Comparison of ENCODE assay signal across 1 cellular context in genomic region chr6:85585741-85586140, GRCh38.
TF ChIP-seq lines count a peak whose summit lies in the region.

No MANE protein-coding gene starts in this region.

TF ChIP-seq in HepG2, 621 proteins besides CTCF, POLR2A, EP300 and RAD21 (continued from another document):
- TF ChIP-seq, protein P1, sequence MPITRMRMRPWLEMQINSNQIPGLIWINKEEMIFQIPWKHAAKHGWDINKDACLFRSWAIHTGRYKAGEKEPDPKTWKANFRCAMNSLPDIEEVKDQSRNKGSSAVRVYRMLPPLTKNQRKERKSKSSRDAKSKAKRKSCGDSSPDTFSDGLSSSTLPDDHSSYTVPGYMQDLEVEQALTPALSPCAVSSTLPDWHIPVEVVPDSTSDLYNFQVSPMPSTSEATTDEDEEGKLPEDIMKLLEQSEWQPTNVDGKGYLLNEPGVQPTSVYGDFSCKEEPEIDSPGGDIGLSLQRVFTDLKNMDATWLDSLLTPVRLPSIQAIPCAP (CRISPR knock-in tag; IDR thresholded peaks at IDR 0.05; ENCODE audit: low read depth) = no peak
- TF ChIP-seq STAT6 (CRISPR knock-in tag; IDR thresholded peaks at IDR 0.05; ENCODE audit: borderline replicate concordance) = no peak
- TF ChIP-seq ZHX1 (CRISPR knock-in tag; IDR thresholded peaks at IDR 0.05; ENCODE audit: low read depth) = no peak
- TF ChIP-seq ATF7 (IDR thresholded peaks at IDR 0.05) = no peak
- no peak for TF ChIP-seq ATF7 (CRISPR knock-in tag; IDR thresholded peaks at IDR 0.05)
- TF ChIP-seq CEBPB (IDR thresholded peaks at IDR 0.05; ENCODE audit: borderline replicate concordance, low read depth, low read length) = peak; percentile 75; the same call in 1 of the 2 replicates
- no peak for TF ChIP-seq KMT2B (CRISPR knock-in tag; IDR thresholded peaks at IDR 0.05)
- peak; percentile 21; the same call in 1 of the 2 replicates for TF ChIP-seq CEBPG (CRISPR knock-in tag; IDR thresholded peaks at IDR 0.05)
- no peak for TF ChIP-seq HNF1A (IDR thresholded peaks at IDR 0.05; ENCODE audit: low read depth)
- no peak for TF ChIP-seq HNF1A (CRISPR knock-in tag; IDR thresholded peaks at IDR 0.05; ENCODE audit: borderline replicate concordance)
TF ChIP-seq in HepG2: peak in this region for 2.
